ENCODE assay signal across 19 cellular contexts in the genomic region with DNA sequence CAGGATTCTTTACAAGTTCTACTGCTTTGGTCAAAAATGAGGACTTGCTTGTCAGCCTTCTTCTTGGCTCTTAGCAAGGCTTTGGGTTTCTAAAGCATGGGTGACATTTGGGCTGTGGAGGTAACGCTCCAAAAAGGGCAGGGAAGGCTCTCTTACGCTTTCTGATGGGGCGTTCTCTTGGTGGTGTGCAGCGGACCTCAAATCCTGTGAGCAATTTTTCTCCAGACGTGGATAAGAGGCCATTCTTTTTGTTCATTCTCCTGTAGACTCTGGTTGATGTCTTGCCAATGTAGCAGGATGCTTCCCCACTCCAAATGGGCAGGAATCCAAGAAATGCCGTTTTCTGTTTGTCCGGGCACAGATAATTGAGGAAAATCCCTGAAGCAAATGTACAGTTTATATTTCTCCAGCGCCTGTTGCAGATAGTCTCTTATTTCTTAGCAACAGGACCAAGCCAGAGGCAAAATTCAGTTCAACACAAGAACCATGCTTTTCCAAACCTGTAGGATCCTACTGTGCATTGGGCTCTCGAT.
DNase-seq lines count a peak whose midpoint lies in the region; ATAC-seq and TF ChIP-seq lines count a peak whose summit lies in the region.
"Had no signal": no experiment of that assay in that cellular context is flagged by ENCODE, and none has a peak within 500 bp of the region (broad histone marks: within the 10 kb centered on the region; RNA-seq: fewer than 3 reads in every experiment).

No MANE protein-coding gene starts in this region.

- H3K27ac Mint-ChIP-seq in WTC11: no peak overlapping the region
- H3K27ac Mint-ChIP-seq: activated CD8-positive, alpha-beta T cell treated with anti-CD3 and anti-CD28 coated beads for 36 hours; natural killer cell had no signal

- H3K4me1 Mint-ChIP-seq in WTC11: peaks cover 10% of the 10 kb centered on the region
- H3K4me1 Mint-ChIP-seq: natural killer cell had no signal

- no peak for ATAC-seq in WTC11
- ATAC-seq: activated CD8-positive, alpha-beta T cell treated with anti-CD3 and anti-CD28 coated beads for 36 hours; left lobe of liver; natural killer cell; sciatic nerve had no signal

- H3K27me3 Mint-ChIP-seq in WTC11 (ENCODE audit: low read depth): peaks cover 93% of the 10 kb centered on the region

- peak; percentile 12 for DNase-seq in GM12864 (ENCODE audit: low read depth)
- peak; percentile 8 for DNase-seq in LNCaP clone FGC (ENCODE audit: low read depth)
- peak; percentile 72 for DNase-seq in NCI-H69 (lab: John Stamatoyannopoulos, UW)
- DNase-seq in kidney epithelial cell (ENCODE audit: low read depth): peak; percentile 16
- DNase-seq in stimulated activated CD4-positive, alpha-beta T cell treated with anti-CD3 and anti-CD28 coated beads, Interleukin-1b, Interleukin-23, amount 100 ng/mL, for 48 hours: no peak
- DNase-seq in WTC11 (ENCODE audit: low spot score): no peak
- no peak for DNase-seq in Peyer's patch
- no peak for DNase-seq in NCI-H226
- DNase-seq: activated CD8-positive, alpha-beta T cell treated with anti-CD3 and anti-CD28 coated beads for 36 hours; activated naive CD4-positive, alpha-beta T cell treated with Interleukin-2 at 50 U/mL for 16 hours; C1 segment of cervical spinal cord; central memory CD4-positive, alpha-beta T cell; glutamatergic neuron; GOT3; natural killer cell; T1000 had no signal

- no peak for TF ChIP-seq CTCF in GM12864 (IDR thresholded peaks at IDR 0.05; ENCODE audit: low read depth, low read length, missing control alignments)
- no peak for TF ChIP-seq CTCF in LNCaP clone FGC (IDR thresholded peaks at IDR 0.05; ENCODE audit: control insufficient read depth, extremely low read depth, insufficient read depth)
- TF ChIP-seq CTCF in kidney epithelial cell (IDR thresholded peaks at IDR 0.05; ENCODE audit: insufficient read depth, low read length, poor library complexity, severe bottlenecking): no peak
- TF ChIP-seq CTCF in WTC11 (IDR thresholded peaks at IDR 0.05): no peak
- no peak for TF ChIP-seq CTCF in Peyer's patch (IDR thresholded peaks at IDR 0.05)

- H3K36me3 Mint-ChIP-seq in WTC11: peaks cover 58% of the 10 kb centered on the region
- H3K36me3 Mint-ChIP-seq: natural killer cell had no signal

- H3K36me3 ChIP-seq in kidney epithelial cell (ENCODE audit: control insufficient read depth, insufficient read depth, low read length): no peaks in the 10 kb centered on the region
- H3K36me3 ChIP-seq in Peyer's patch: no peaks in the 10 kb centered on the region

- H3K9me3 Mint-ChIP-seq in WTC11: peaks cover 50% of the 10 kb centered on the region
- H3K9me3 Mint-ChIP-seq: activated CD8-positive, alpha-beta T cell treated with anti-CD3 and anti-CD28 coated beads for 36 hours had no signal

- H3K27ac ChIP-seq in Peyer's patch: no peak overlapping the region
- H3K27ac ChIP-seq: RWPE1 had no signal

- no peaks in the 10 kb centered on the region for H3K4me1 ChIP-seq in Peyer's patch

- H3K27me3 ChIP-seq in kidney epithelial cell (ENCODE audit: control insufficient read depth, insufficient read depth, low read length) (no peaks in the 10 kb centered on the region), Peyer's patch (no peaks in the 10 kb centered on the region)

- POLR2A ChIA-PET in WTC11 (lab: Charles Lee): no interaction called here

- TF ChIP-seq POLR2A in Peyer's patch (IDR thresholded peaks at IDR 0.05): no peak

- no peak overlapping the region for H3K4me3 ChIP-seq in GM12864 (ENCODE audit: low read depth, low read length)
- no peak overlapping the region for H3K4me3 ChIP-seq in LNCaP clone FGC (ENCODE audit: low read depth, low read length)
- no peak overlapping the region for H3K4me3 ChIP-seq in kidney epithelial cell (ENCODE audit: low read depth, low read length)
- no peak overlapping the region for H3K4me3 ChIP-seq in Peyer's patch

- CTCF ChIA-PET in WTC11 (lab: Charles Lee): no interaction called here

- no peak overlapping the region for H3K4me3 Mint-ChIP-seq in WTC11
- H3K4me3 Mint-ChIP-seq: activated CD8-positive, alpha-beta T cell treated with anti-CD3 and anti-CD28 coated beads for 36 hours; natural killer cell had no signal

- H3K9me3 ChIP-seq in Peyer's patch: no peaks in the 10 kb centered on the region

TF ChIP-seq in WTC11, 78 proteins besides CTCF, POLR2A, EP300 and RAD21:
- TF ChIP-seq CREB1 (CRISPR knock-in tag; IDR thresholded peaks at IDR 0.05) (no peak), ELF4 (CRISPR knock-in tag; IDR thresholded peaks at IDR 0.05; ENCODE audit: low read depth) (no peak), IRF2 (CRISPR knock-in tag; IDR thresholded peaks at IDR 0.05; ENCODE audit: borderline replicate concordance, low read depth) (no peak), PRRX2 (CRISPR knock-in tag; IDR thresholded peaks at IDR 0.05) (no peak), MXD4 (CRISPR knock-in tag; IDR thresholded peaks at IDR 0.05; ENCODE audit: borderline replicate concordance) (no peak)
- TF ChIP-seq, protein P1, sequence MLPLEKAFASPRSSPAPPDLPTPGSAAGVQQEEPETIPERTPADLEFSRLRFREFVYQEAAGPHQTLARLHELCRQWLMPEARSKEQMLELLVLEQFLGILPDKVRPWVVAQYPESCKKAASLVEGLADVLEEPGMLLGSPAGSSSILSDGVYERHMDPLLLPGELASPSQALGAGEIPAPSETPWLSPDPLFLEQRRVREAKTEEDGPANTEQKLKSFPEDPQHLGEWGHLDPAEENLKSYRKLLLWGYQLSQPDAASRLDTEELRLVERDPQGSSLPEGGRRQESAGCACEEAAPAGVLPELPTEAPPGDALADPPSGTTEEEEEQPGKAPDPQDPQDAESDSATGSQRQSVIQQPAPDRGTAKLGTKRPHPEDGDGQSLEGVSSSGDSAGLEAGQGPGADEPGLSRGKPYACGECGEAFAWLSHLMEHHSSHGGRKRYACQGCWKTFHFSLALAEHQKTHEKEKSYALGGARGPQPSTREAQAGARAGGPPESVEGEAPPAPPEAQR (CRISPR knock-in tag; IDR thresholded peaks at IDR 0.05): no peak

Comparison
In these comparisons a context has a peak if more than half of its experiments do, and no peak if none do; other contexts are left out.
1. DNase-seq: peak in GM12864 (single experiment), LNCaP clone FGC (single experiment), NCI-H69 (single experiment) and kidney epithelial cell (single experiment); none in stimulated activated CD4-positive, alpha-beta T cell treated with anti-CD3 and anti-CD28 coated beads, Interleukin-1b, Interleukin-23, amount 100 ng/mL, for 48 hours (single experiment), WTC11 (single experiment), Peyer's patch (0 of 3) and NCI-H226 (single experiment).